Comparison of ENCODE assay signal across 9 cellular contexts in genomic region chr7:8433477-8434289, GRCh38. TPM values are rescaled to one million over a fixed set of nuclear protein-coding genes. Genes with fewer than 3 reads are reported as not detected.
DNase-seq lines count a peak whose midpoint lies in the region; ATAC-seq, FAIRE-seq and TF ChIP-seq lines count a peak whose summit lies in the region.
"Had no signal": no experiment of that assay in that cellular context is flagged by ENCODE, and none has a peak within 500 bp of the region (broad histone marks: within the 10 kb centered on the region; RNA-seq: fewer than 3 reads in every experiment).

Gene NXPH1, plus strand, starts transcription at chr7:8433609.

- H2BK20ac ChIP-seq in H1 (ENCODE audit: low read length) = no peak within 1 kb of the TSS

- no peak within 1 kb of the TSS for H3K56ac ChIP-seq in H1 (replicated peaks; ENCODE audit: insufficient read length, low read depth, low read length)

- peak within 1 kb of the TSS; percentile 25 for H3K4me3 Mint-ChIP-seq in activated T-cell treated with anti-CD3 and anti-CD28 coated beads, Interleukin-2, amount 50 U/mL, for 24 hours
- H3K4me3 Mint-ChIP-seq in progenitor cell of endocrine pancreas (ENCODE audit: low read depth) = peak within 1 kb of the TSS; percentile 63

- H4K20me1 ChIP-seq in H1 (replicated peaks in 1 of 2; ENCODE audit: control insufficient read depth in 1 of 2, insufficient read depth in 2 of 2, low read length in 2 of 2) = peaks cover 0 to 12% of the 10 kb centered on the region in 2 experiments

- peaks cover 22% of the 10 kb centered on the region for H3K23me2 ChIP-seq in H1 (ENCODE audit: low read depth, low read length)

- no peak for TF ChIP-seq POLR2A in H1 (IDR thresholded peaks at IDR 0.05; ENCODE audit: control extremely low read depth in 1 of 2, low read depth in 2 of 2, low read length in 2 of 2)

- peak; percentile 31 for DNase-seq in activated T-cell treated with anti-CD3 and anti-CD28 coated beads, Interleukin-2, amount 50 U/mL, for 24 hours
- DNase-seq in activated T-cell treated with anti-CD3 and anti-CD28 coated beads for 4 hours = no peak
- DNase-seq in NCI-H2227 (lab: John Stamatoyannopoulos, UW; ENCODE audit: unreplicated experiment) = peak; percentile 92
- peak in 1 of 2 experiments; percentile 82 for DNase-seq in H1 (ENCODE audit: low read depth in 1 of 2, low spot score in 2 of 2)
- peak; percentile 68 for DNase-seq in progenitor cell of endocrine pancreas (ENCODE audit: low spot score, unreplicated experiment)
- DNase-seq in pons (ENCODE audit: low spot score) = no peak
- DNase-seq in NCI-H187 (lab: John Stamatoyannopoulos, UW) = no peak

- peaks cover 87% of the 10 kb centered on the region for H3K27me3 Mint-ChIP-seq in activated T-cell treated with anti-CD3 and anti-CD28 coated beads, Interleukin-2, amount 50 U/mL, for 24 hours
- H3K27me3 Mint-ChIP-seq in progenitor cell of endocrine pancreas = peaks cover 96% of the 10 kb centered on the region

- POLR2A ChIA-PET in H1 (lab: Charles Lee; ENCODE audit: partially characterized antibody) = no interaction called here

- H2BK15ac ChIP-seq in H1 (ENCODE audit: low read length) = no peak within 1 kb of the TSS

- H2BK12ac ChIP-seq in H1 (ENCODE audit: low read depth, low read length) = no peak within 1 kb of the TSS; the same call in 1 of the 2 replicates

- H4K8ac ChIP-seq in H1 (ENCODE audit: extremely low read depth, insufficient read depth, low read length) = peak within 1 kb of the TSS; percentile 20; the same call in 1 of the 2 replicates

- no peak within 1 kb of the TSS for H3K23ac ChIP-seq in H1 (ENCODE audit: insufficient read length)

- no peaks in the 10 kb centered on the region for H3K79me1 ChIP-seq in H1 (ENCODE audit: low read depth, low read length)

- no peak within 1 kb of the TSS for H3K18ac ChIP-seq in H1 (ENCODE audit: extremely low read depth, low read length)

- H2BK120ac ChIP-seq in H1 (replicated peaks; ENCODE audit: low read depth, low read length) = no peak within 1 kb of the TSS

- ATAC-seq in HG03175 (IDR thresholded peaks at IDR 0.05; ENCODE audit: unreplicated experiment) = no peak

- no peaks in the 10 kb centered on the region for H3K79me2 ChIP-seq in H1 (ENCODE audit: control insufficient read depth in 1 of 2, insufficient read depth in 2 of 2, low read length in 2 of 2)

- peaks cover 49 to 73% (median 68%) of the 10 kb centered on the region in 4 experiments for H3K27me3 ChIP-seq in H1 (replicated peaks in 1 of 4; ENCODE audit: control insufficient read depth in 3 of 4, extremely low read depth in 1 of 4, insufficient read depth in 3 of 4, low read length in 3 of 4)

- peak; percentile 6 to 20; a peak in 2 of 4 replicates for TF ChIP-seq RAD21 in H1 (IDR thresholded peaks at IDR 0.05 in 1 of 2, conservative IDR thresholded peaks at IDR 0.05 in 1 of 2; ENCODE audit: low read depth in 2 of 2, low read length in 2 of 2)

- H3K4ac ChIP-seq in H1 (replicated peaks; ENCODE audit: insufficient read length, low read depth, low read length) = no peak within 1 kb of the TSS

- peak within 1 kb of the TSS; percentile 76; the same call in 1 of the 2 replicates for H2AFZ ChIP-seq in H1 (ENCODE audit: low read length)

- TF ChIP-seq EP300 in H1 (IDR thresholded peaks at IDR 0.05; ENCODE audit: borderline replicate concordance in 1 of 2, low read depth in 2 of 2, low read length in 2 of 2) = peak in 1 of 2 experiments; percentile 31; a peak in 1 of 3 replicates

- H3K9ac ChIP-seq in H1 (replicated peaks in 1 of 4; ENCODE audit: extremely low read depth in 1 of 4, low read depth in 3 of 4, low read length in 3 of 4) = peak within 1 kb of the TSS in 1 of 4 experiments; percentile 10; a peak in 1 of 7 replicates

- peak within 1 kb of the TSS; percentile 37; the same call in 1 of the 2 replicates for H2BK5ac ChIP-seq in H1 (ENCODE audit: low read depth, low read length)

- no peaks in the 10 kb centered on the region for H3K36me3 ChIP-seq in H1 (ENCODE audit: control insufficient read depth in 2 of 4, insufficient read depth in 4 of 4, low read length in 3 of 4)

- TF ChIP-seq CTCF in H1 (IDR thresholded peaks at IDR 0.05; ENCODE audit: control extremely low read depth in 1 of 3, insufficient read depth in 1 of 3, low read depth in 1 of 3, low read length in 3 of 3) (peak; percentile 24 to 41 (median 29); a peak in 3 of 4 replicates), progenitor cell of endocrine pancreas (IDR thresholded peaks at IDR 0.05; ENCODE audit: unreplicated experiment) (peak; percentile 55)

- H3K36me3 Mint-ChIP-seq in activated T-cell treated with anti-CD3 and anti-CD28 coated beads, Interleukin-2, amount 50 U/mL, for 24 hours (ENCODE audit: low read depth) = no peaks in the 10 kb centered on the region
- no peaks in the 10 kb centered on the region for H3K36me3 Mint-ChIP-seq in progenitor cell of endocrine pancreas (ENCODE audit: insufficient read depth)

- H3K4me2 ChIP-seq in H1 (ENCODE audit: insufficient read depth in 1 of 2, low read depth in 2 of 2, low read length in 2 of 2) = peak within 1 kb of the TSS; percentile 81 to 99

- no peak within 1 kb of the TSS for H4K91ac ChIP-seq in H1 (replicated peaks; ENCODE audit: insufficient read length, low read length)

- H3K9me3 ChIP-seq in H1 (ENCODE audit: insufficient read depth in 2 of 2, low read depth in 1 of 2, low read length in 1 of 2) = no peaks in the 10 kb centered on the region

- H2AK5ac ChIP-seq in H1 (ENCODE audit: low read depth, low read length) = no peak within 1 kb of the TSS

- no peak within 1 kb of the TSS for H3K14ac ChIP-seq in H1 (ENCODE audit: insufficient read length)

- H3K27ac ChIP-seq in H1 (ENCODE audit: low read depth, low read length) = no peak within 1 kb of the TSS

- H3K4me1 ChIP-seq in H1 (replicated peaks in 1 of 4; ENCODE audit: control insufficient read depth in 3 of 4, insufficient read depth in 4 of 4, low read length in 3 of 4) = peaks cover 0 to 23% (median 9%) of the 10 kb centered on the region in 4 experiments; a peak in 5 of 7 replicates

- CTCF ChIA-PET in H1 (lab: Charles Lee; ENCODE audit: partially characterized antibody) = interaction anchor here (0.5 to 3.8 kb wide), 6 partner anchors 9 to 351 kb away, joined by 3 to 25 read pairs (median 6); no protein-coding TSS in a partner anchor

- peaks cover 33% of the 10 kb centered on the region for H3K4me1 Mint-ChIP-seq in activated T-cell treated with anti-CD3 and anti-CD28 coated beads, Interleukin-2, amount 50 U/mL, for 24 hours (ENCODE audit: low read depth)
- H3K4me1 Mint-ChIP-seq in progenitor cell of endocrine pancreas (ENCODE audit: low read depth) = peaks cover 18% of the 10 kb centered on the region

- no peak within 1 kb of the TSS for H4K5ac ChIP-seq in H1 (ENCODE audit: insufficient read length, low read depth, low read length)

- H3K4me3 ChIP-seq in H1 (ENCODE audit: extremely low read depth in 1 of 4, insufficient read depth in 2 of 4, low read depth in 3 of 4, low read length in 4 of 4) = peak within 1 kb of the TSS; percentile 43 to 74 (median 69)

- no peaks in the 10 kb centered on the region for H3K9me3 Mint-ChIP-seq in activated T-cell treated with anti-CD3 and anti-CD28 coated beads, Interleukin-2, amount 50 U/mL, for 24 hours
- H3K9me3 Mint-ChIP-seq in progenitor cell of endocrine pancreas (ENCODE audit: low read depth) = no peaks in the 10 kb centered on the region

- no peak for FAIRE-seq in H1 (lab: Jason Lieb, UNC)

- 3% methylated on average over 45 of the region's 71 CpGs; no CpG with 5 or more reads in 1 of the 2 experiments for WGBS in H1 (ENCODE audit: extremely low coverage in 1 of 2, insufficient coverage in 1 of 2, insufficient read length in 1 of 2, insufficient replicate concordance in 2 of 2, low coverage in 1 of 2, low lambda C conversion rate in 2 of 2, missing lambda C conversion rate in 1 of 2), 2 experiments

- H3K27ac Mint-ChIP-seq in activated T-cell treated with anti-CD3 and anti-CD28 coated beads, Interleukin-2, amount 50 U/mL, for 24 hours = no peak within 1 kb of the TSS
- H3K27ac Mint-ChIP-seq in progenitor cell of endocrine pancreas = no peak within 1 kb of the TSS

TF ChIP-seq in H1, 55 proteins besides CTCF, POLR2A, EP300 and RAD21 (continues in another document):
- TF ChIP-seq HDAC2 (IDR thresholded peaks at IDR 0.05; ENCODE audit: borderline replicate concordance in 1 of 2, low read depth in 2 of 2, low read length in 2 of 2) = peak; percentile 85 to 88; a peak in 3 of 4 replicates
- TF ChIP-seq, protein P1, sequence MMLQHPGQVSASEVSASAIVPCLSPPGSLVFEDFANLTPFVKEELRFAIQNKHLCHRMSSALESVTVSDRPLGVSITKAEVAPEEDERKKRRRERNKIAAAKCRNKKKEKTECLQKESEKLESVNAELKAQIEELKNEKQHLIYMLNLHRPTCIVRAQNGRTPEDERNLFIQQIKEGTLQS (IDR thresholded peaks at IDR 0.05; ENCODE audit: insufficient read depth, low read depth, low read length) = no peak
- TF ChIP-seq TBP (IDR thresholded peaks at IDR 0.05; ENCODE audit: low read depth, low read length) = peak; percentile 28; the same call in 1 of the 2 replicates
- no peak for TF ChIP-seq TEAD4 (IDR thresholded peaks at IDR 0.05; ENCODE audit: low read depth, low read length)
- TF ChIP-seq CEBPB (IDR thresholded peaks at IDR 0.05; ENCODE audit: low read depth, low read length) = no peak
- TF ChIP-seq CREB1 (IDR thresholded peaks at IDR 0.05) = no peak; the same call in 1 of the 2 replicates
- no peak for TF ChIP-seq YY1 (IDR thresholded peaks at IDR 0.05; ENCODE audit: low read depth, low read length)
- TF ChIP-seq ZNF274 (IDR thresholded peaks at IDR 0.05; ENCODE audit: borderline replicate concordance, extremely low read depth, low read length) = no peak
- TF ChIP-seq NANOG (IDR thresholded peaks at IDR 0.05; ENCODE audit: insufficient read depth, low read depth, low read length, poor library complexity, severe bottlenecking) = no peak
- TF ChIP-seq POU5F1 (IDR thresholded peaks at IDR 0.05; ENCODE audit: low read depth, low read length) = no peak
- TF ChIP-seq SP4 (IDR thresholded peaks at IDR 0.05; ENCODE audit: low read length) = no peak
- TF ChIP-seq GTF2F1 (IDR thresholded peaks at IDR 0.05; ENCODE audit: borderline replicate concordance, low read depth, low read length) = no peak
- peak; percentile 43; the same call in 1 of the 2 replicates for TF ChIP-seq TAF1 (IDR thresholded peaks at IDR 0.05; ENCODE audit: low read depth, low read length)
- no peak for TF ChIP-seq RXRA (IDR thresholded peaks at IDR 0.05; ENCODE audit: insufficient read depth, low read depth, low read length)
- TF ChIP-seq EZH2 (IDR thresholded peaks at IDR 0.05; ENCODE audit: low read depth, low read length, severe bottlenecking) = no peak

RNA-seq across cellular contexts. Expression of gene NXPH1, which starts in this region (rescaled TPM):
- total RNA-seq in H1 (2021; fragmentation: NEBNext Ultra II Directional; extraction: Animal tissue kit (Norgen Biotek cat#: 25700)) = 0.40 and 1.0 TPM in 2 replicates
- 0.14 and 0.24 TPM in 2 replicates for polyA plus RNA-seq in H1 (2011; rRNA removed)
- polyA plus RNA-seq in H1 (2011; cell fraction: cytosol; rRNA removed) = 0.16 TPM
- polyA plus RNA-seq in H1 (2011; cell fraction: nucleus; rRNA removed) = 0.09 TPM
- polyA plus RNA-seq in H1 (2012, experiment 1 of 2) = 0.11 to 0.31 TPM (median 0.18 TPM) in 4 replicates
- not detected for polyA plus RNA-seq in H1 (2012, experiment 2 of 2)
- polyA plus RNA-seq in H1 (2013, experiment 1 of 2) = 0.69 TPM
- polyA plus RNA-seq in H1 (2013, experiment 2 of 2) = 0.64 TPM
- polyA minus RNA-seq in H1 (2011; rRNA and poly(A)+ RNA removed) = 0.20 and 1.0 TPM in 2 replicates
- polyA minus RNA-seq in H1 (2011; cell fraction: cytosol; rRNA and poly(A)+ RNA removed) = not detected
- 0.60 TPM for polyA minus RNA-seq in H1 (2011; cell fraction: nucleus; rRNA and poly(A)+ RNA removed)
- total RNA-seq in progenitor cell of endocrine pancreas = not detected in 2 replicates
- total RNA-seq: Daoy had no signal

Comparison
In these comparisons a context has a peak if more than half of its experiments do, and no peak if none do; other contexts are left out.
1. DNase-seq: peak in activated T-cell treated with anti-CD3 and anti-CD28 coated beads, Interleukin-2, amount 50 U/mL, for 24 hours (single experiment) and NCI-H2227 (single experiment); none in activated T-cell treated with anti-CD3 and anti-CD28 coated beads for 4 hours (single experiment), pons (single experiment) and NCI-H187 (0 of 2).
2. Peak in DNase-seq in progenitor cell of endocrine pancreas; RNA of the gene not detected or under 1 TPM.